16 cellular contexts compared by ENCODE assay signal in the genomic region with DNA sequence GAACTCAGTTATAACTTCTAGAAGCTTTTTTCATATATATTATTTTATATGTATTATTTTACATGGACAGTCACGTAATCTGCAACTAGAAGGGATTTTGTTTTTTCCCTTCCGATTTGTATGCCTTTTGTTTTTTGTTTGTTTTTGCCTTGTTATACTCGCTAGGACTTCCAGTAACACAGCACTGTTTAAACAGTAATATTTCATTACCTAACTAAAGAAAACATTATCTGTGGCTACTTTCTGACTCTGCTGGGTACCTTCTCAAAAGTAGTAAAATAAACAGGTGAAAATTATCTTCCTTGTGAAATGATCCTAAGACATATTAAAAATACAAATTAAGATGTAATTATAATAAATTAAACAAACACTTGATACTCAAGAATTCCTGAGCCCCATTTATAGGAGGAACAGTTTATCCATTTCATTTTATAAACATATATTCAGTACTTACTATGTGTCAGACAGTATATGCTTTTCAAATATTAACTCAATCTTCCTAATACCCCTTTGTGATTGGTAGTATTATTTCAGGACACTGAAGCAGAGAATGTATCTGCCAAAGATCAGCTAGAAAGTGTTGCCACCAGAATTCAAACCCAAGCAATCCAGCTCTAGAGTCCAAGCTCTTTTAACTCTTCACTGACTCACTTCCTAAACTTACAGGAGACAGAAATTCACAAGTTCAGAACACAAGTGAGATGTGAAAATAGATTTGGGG.
A peak's percentile ranks its signal among the peaks of the same experiment; 100 is the strongest.
DNase-seq lines count a peak whose midpoint lies in the region; ATAC-seq, FAIRE-seq and TF ChIP-seq lines count a peak whose summit lies in the region.
"Had no signal": no experiment of that assay in that cellular context is flagged by ENCODE, and none has a peak within 500 bp of the region (broad histone marks: within the 10 kb centered on the region; RNA-seq: fewer than 3 reads in every experiment).

No MANE protein-coding gene starts in this region.

- no peak overlapping the region for H3K4me3 ChIP-seq in lower leg skin (ENCODE audit: low read depth, poor library complexity, severe bottlenecking)
- H3K4me3 ChIP-seq: GM23248 had no signal

- 94 to 95% methylated on average over 3 of the region's 3 CpGs for WGBS in lower leg skin, 2 donors

- intact Hi-C loops in lower leg skin (cut with DNase I; ENCODE audit: low total_unique reads), result no loop called here
- intact Hi-C loops in sciatic nerve (cut with DNase I), result no loop called here

- peak overlapping the region; percentile 45; the same call in 1 of the 2 replicates for H3K27ac ChIP-seq in C4-2B
- H3K27ac ChIP-seq: GM23248 had no signal

- DNase-seq in GM18507 (ENCODE audit: extremely low spot score, insufficient read length, low read depth), result no peak
- peak; percentile 33 for DNase-seq in NCI-H748 treated with DMSO at 0.1 percent for 48 hours (lab: John Stamatoyannopoulos, UW)
- DNase-seq in NCI-H1092 (lab: John Stamatoyannopoulos, UW), result no peak
- DNase-seq in lower leg skin (ENCODE audit: low spot score in 2 of 2), result no peak
- no peak for DNase-seq in sciatic nerve (ENCODE audit: low spot score)
- DNase-seq: CD4-positive, CD25-positive, alpha-beta regulatory T cell; DMS79 treated with DMSO at 0.1 percent for 48 hours; GM23248; KG1; NCI-H1436 treated with DMSO at 0.1 percent for 48 hours; NCI-H446; NCI-H82; T-cell had no signal

- no peak for ATAC-seq in sciatic nerve
- ATAC-seq: HCT116, T-cell had no signal

- no peak for TF ChIP-seq POLR2A in lower leg skin (IDR thresholded peaks at IDR 0.05)

- FAIRE-seq in GM18507 (lab: Jason Lieb, UNC) (peak; percentile 46), islet of Langerhans (lab: Jason Lieb, UNC) (peak; percentile 85)

- TF ChIP-seq CTCF in C4-2B (conservative IDR thresholded peaks at IDR 0.05), result no peak
- TF ChIP-seq CTCF in lower leg skin (IDR thresholded peaks at IDR 0.05), result no peak
